Comparison of ENCODE assay signal across 31 cellular contexts in genomic region chr19:13823901-13824300, GRCh38. TPM values are rescaled to one million over a fixed set of nuclear protein-coding genes. Genes with fewer than 3 reads are reported as not detected.
"Had no signal": no experiment of that assay in that cellular context is flagged by ENCODE, and none has a peak within 500 bp of the region (broad histone marks: within the 10 kb centered on the region; RNA-seq: fewer than 3 reads in every experiment).

No MANE protein-coding gene starts in this region.

- H3K9me3 ChIP-seq: breast epithelium, gastroesophageal sphincter, left ventricle myocardium inferior, mucosa of descending colon, psoas muscle, sigmoid colon, testis, uterus had no signal

- H3K36me3 ChIP-seq: breast epithelium, uterus had no signal

- H3K27ac Mint-ChIP-seq: activated CD8-positive, alpha-beta memory T cell treated with anti-CD3 and anti-CD28 coated beads, Interleukin-2, amount 10 ng/mL, durations not matched to agents 7 days and 5 days; activated CD8-positive, alpha-beta T cell treated with anti-CD3 and anti-CD28 coated beads, Interleukin-2, amount 10 ng/mL, durations not matched to agents 7 days and 5 days; activated naive CD4-positive, alpha-beta T cell treated with anti-CD3 and anti-CD28 coated beads for 36 hours; activated naive CD8-positive, alpha-beta T cell treated with anti-CD3 and anti-CD28 coated beads for 36 hours had no signal

- H3K4me2 ChIP-seq: hepatocyte had no signal

- DNase-seq: activated CD4-positive, alpha-beta T cell treated with anti-CD3 and anti-CD28 coated beads, Interleukin-2, amount 50 U/mL, for 1 hour; activated CD4-positive, CD25-positive, alpha-beta regulatory T cell treated with anti-CD3 and anti-CD28 coated beads, Interleukin-2, amount 50 U/mL, for 72 hours; activated CD8-positive, alpha-beta memory T cell treated with anti-CD3 and anti-CD28 coated beads, Interleukin-2, amount 10 ng/mL, durations not matched to agents 7 days and 5 days; activated CD8-positive, alpha-beta T cell treated with anti-CD3 and anti-CD28 coated beads, Interleukin-2, amount 10 ng/mL, durations not matched to agents 7 days and 5 days; activated effector memory CD4-positive, alpha-beta T cell treated with anti-CD3 and anti-CD28 coated beads, Interleukin-2, amount 50 U/mL, for 16 hours; activated naive CD4-positive, alpha-beta T cell treated with anti-CD3 and anti-CD28 coated beads for 36 hours; activated naive CD8-positive, alpha-beta T cell treated with anti-CD3 and anti-CD28 coated beads for 36 hours; central memory CD4-positive, alpha-beta T cell; islet precursor cell; sigmoid colon; small intestine; stimulated activated CD4-positive, alpha-beta T cell treated with anti-CD3 and anti-CD28 coated beads, Interleukin-4, amount 100 ng/mL, for 24 hours; stimulated activated naive CD4-positive, alpha-beta T cell; T-helper 1 cell; T1000; testis had no signal

- H3K4me3 ChIP-seq: breast epithelium, gastroesophageal sphincter, hepatocyte, left ventricle myocardium inferior, lung, mucosa of descending colon, psoas muscle, sigmoid colon, testis, uterus had no signal

- H3K9me3 Mint-ChIP-seq: activated naive CD4-positive, alpha-beta T cell treated with anti-CD3 and anti-CD28 coated beads for 36 hours; activated naive CD8-positive, alpha-beta T cell treated with anti-CD3 and anti-CD28 coated beads for 36 hours; nephron had no signal

- H3K4me1 ChIP-seq: breast epithelium, parathyroid adenoma, psoas muscle, testis, uterus had no signal

- H2AFZ ChIP-seq: hepatocyte, parathyroid adenoma had no signal

- H3K27me3 Mint-ChIP-seq: activated CD8-positive, alpha-beta memory T cell treated with anti-CD3 and anti-CD28 coated beads, Interleukin-2, amount 10 ng/mL, durations not matched to agents 7 days and 5 days; activated naive CD8-positive, alpha-beta T cell treated with anti-CD3 and anti-CD28 coated beads for 36 hours had no signal

- H3K27ac ChIP-seq: hepatocyte, parathyroid adenoma, psoas muscle, testis had no signal

- H3K4me3 Mint-ChIP-seq: activated CD8-positive, alpha-beta memory T cell treated with anti-CD3 and anti-CD28 coated beads, Interleukin-2, amount 10 ng/mL, durations not matched to agents 7 days and 5 days; activated CD8-positive, alpha-beta T cell treated with anti-CD3 and anti-CD28 coated beads, Interleukin-2, amount 10 ng/mL, durations not matched to agents 7 days and 5 days; activated naive CD4-positive, alpha-beta T cell treated with anti-CD3 and anti-CD28 coated beads for 36 hours; activated naive CD8-positive, alpha-beta T cell treated with anti-CD3 and anti-CD28 coated beads for 36 hours; nephron had no signal

- ATAC-seq: activated CD8-positive, alpha-beta memory T cell treated with anti-CD3 and anti-CD28 coated beads, Interleukin-2, amount 10 ng/mL, durations not matched to agents 7 days and 5 days; activated CD8-positive, alpha-beta T cell treated with anti-CD3 and anti-CD28 coated beads, Interleukin-2, amount 10 ng/mL, durations not matched to agents 7 days and 5 days; gastroesophageal sphincter; mucosa of descending colon had no signal

- H3K9ac ChIP-seq: parathyroid adenoma had no signal

- H3K27me3 ChIP-seq: breast epithelium, gastroesophageal sphincter, hepatocyte, sigmoid colon, testis, uterus had no signal

RNA-seq across cellular contexts. Expression of gene NANOS3, which starts 53.0 kb away (rescaled TPM):
- total RNA-seq: breast epithelium, fibroblast of lung, fibroblast of villous mesenchyme, mesenteric fat pad, myocyte, psoas muscle, sigmoid colon had no signal
- polyA plus RNA-seq: esophagus, fibroblast of lung, psoas muscle had no signal
